Comparison of ENCODE assay signal across 8 cellular contexts in the genomic region with DNA sequence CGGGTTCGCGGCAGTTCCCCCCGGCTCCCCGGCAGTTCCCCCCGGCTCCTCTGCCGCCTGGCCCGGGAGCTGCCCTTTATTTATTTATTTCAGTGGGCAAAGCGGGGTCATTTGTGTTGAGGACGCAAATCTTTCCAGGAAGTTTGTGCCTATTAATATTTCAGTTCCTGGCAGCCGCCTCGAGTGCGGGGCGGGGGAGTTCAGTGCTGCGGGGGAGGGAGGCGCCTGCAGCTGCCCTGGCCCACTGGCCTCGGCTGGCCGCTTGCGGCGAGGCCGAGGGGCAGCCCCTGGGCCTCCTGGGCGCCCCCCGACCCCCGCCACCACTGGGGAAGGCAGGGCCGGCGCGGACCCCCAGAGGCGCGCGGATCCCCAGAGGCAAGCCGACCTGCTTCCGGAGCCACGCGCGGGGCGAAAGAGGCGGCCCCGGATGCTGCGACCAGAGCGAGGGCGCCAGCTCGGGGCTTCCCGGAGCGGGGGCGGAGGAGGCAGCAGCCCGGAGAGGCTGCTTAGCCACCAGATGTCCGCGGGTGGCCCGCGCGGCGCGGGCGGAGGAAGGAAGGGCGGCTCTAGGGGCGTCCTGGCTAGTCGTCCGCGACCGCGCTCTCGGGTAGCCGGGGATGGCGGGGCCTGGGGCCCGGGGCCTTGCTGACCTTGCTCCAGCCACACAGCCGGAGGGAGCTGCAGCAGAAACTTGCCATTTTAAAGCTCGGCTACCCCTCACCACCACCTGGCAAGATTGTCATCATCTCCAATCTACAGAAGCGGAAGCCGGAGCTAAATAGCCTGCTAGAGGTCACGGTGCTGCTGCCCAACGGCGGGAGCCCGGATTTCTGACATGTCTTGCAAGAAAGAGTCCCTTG. TPM values are rescaled to one million over a fixed set of nuclear protein-coding genes. Genes with fewer than 3 reads are reported as not detected.
DNase-seq lines count a peak whose midpoint lies in the region; ATAC-seq and TF ChIP-seq lines count a peak whose summit lies in the region.

No MANE protein-coding gene starts in this region.

- peaks cover 0 to 35% (median 15%) of the 10 kb centered on the region in 3 donors for H3K4me1 ChIP-seq in gastroesophageal sphincter
- H3K4me1 ChIP-seq in tibial artery = peaks cover 0 to 30% (median 25%) of the 10 kb centered on the region in 4 donors

- TF ChIP-seq POLR2A in gastroesophageal sphincter (IDR thresholded peaks at IDR 0.05) = peak; percentile 23 to 34

- H3K9me3 ChIP-seq in gastroesophageal sphincter (no peaks in the 10 kb centered on the region), tibial artery (no peaks in the 10 kb centered on the region)

- H3K36me3 ChIP-seq in gastroesophageal sphincter (no peaks in the 10 kb centered on the region), tibial artery (no peaks in the 10 kb centered on the region)

- H3K4me3 ChIP-seq in gastroesophageal sphincter (peak overlapping the region; percentile 72 to 86), tibial artery (peak overlapping the region; percentile 66 to 98)

- TF ChIP-seq CTCF in gastroesophageal sphincter (IDR thresholded peaks at IDR 0.05) (peak in 1 of 4 experiments; percentile 20), tibial artery (IDR thresholded peaks at IDR 0.05) (no peak)

- WGBS in gastroesophageal sphincter (ENCODE audit: low coverage in 1 of 2), 2 donors = 0% methylated on average over 6 of the region's 73 CpGs; no CpG with 5 or more reads in 1 of the 2 donors

- H3K27me3 ChIP-seq in gastroesophageal sphincter (no peaks in the 10 kb centered on the region), tibial artery (no peaks in the 10 kb centered on the region)

- no peak for TF ChIP-seq EP300 in gastroesophageal sphincter (IDR thresholded peaks at IDR 0.05)

- peak overlapping the region; percentile 46 for H3K27ac Mint-ChIP-seq in activated naive CD4-positive, alpha-beta T cell treated with anti-CD3 and anti-CD28 coated beads for 36 hours

- peak overlapping the region; percentile 84 to 99 (median 96) for H3K27ac ChIP-seq in gastroesophageal sphincter
- peak overlapping the region; percentile 97 to 99 for H3K27ac ChIP-seq in tibial artery

- intact Hi-C loops in activated naive CD4-positive, alpha-beta T cell treated with anti-CD3 and anti-CD28 coated beads for 36 hours (cut with micrococcal nuclease) = loop anchor here (1.0 kb wide), 1 partner anchor 46 kb away; no protein-coding TSS in a partner anchor
- intact Hi-C loops in tibial artery (cut with DNase I; ENCODE audit: low total_unique reads) = loop anchor here (2.0 kb wide), 1 partner anchor 48 kb away; a partner anchor contains a TSS

- H3K27me3 Mint-ChIP-seq in activated naive CD4-positive, alpha-beta T cell treated with anti-CD3 and anti-CD28 coated beads for 36 hours (ENCODE audit: low read depth) = no peaks in the 10 kb centered on the region

- DNase-seq in COLO668 (lab: John Stamatoyannopoulos, UW; ENCODE audit: unreplicated experiment) (peak; percentile 87), RPMI7951 (ENCODE audit: low read depth) (peak; percentile 69), occipital lobe (lab: John Stamatoyannopoulos, UW) (peak; percentile 49), tibial artery (peak; percentile 64 to 83)
- peak; percentile 70 for DNase-seq in activated naive CD4-positive, alpha-beta T cell treated with anti-CD3 and anti-CD28 coated beads for 36 hours

- peaks cover 7% of the 10 kb centered on the region for H3K4me1 Mint-ChIP-seq in activated naive CD4-positive, alpha-beta T cell treated with anti-CD3 and anti-CD28 coated beads for 36 hours (ENCODE audit: low read depth)

- CTCF ChIA-PET in activated naive CD4-positive, alpha-beta T cell treated with anti-CD3 and anti-CD28 coated beads for 36 hours (lab: Charles Lee) = interaction anchor here (1.1 to 5.7 kb wide), 7 partner anchors 10 to 298 kb away, joined by 3 to 32 read pairs (median 7); a partner anchor contains a TSS

- ATAC-seq in GM19324 (IDR thresholded peaks at IDR 0.05; ENCODE audit: low FRiP score, unreplicated experiment) (peak; percentile 78), HG03439 (IDR thresholded peaks at IDR 0.05; ENCODE audit: unreplicated experiment) (peak; percentile 81), gastroesophageal sphincter (peak; percentile 74)

- no peaks in the 10 kb centered on the region for H3K36me3 Mint-ChIP-seq in activated naive CD4-positive, alpha-beta T cell treated with anti-CD3 and anti-CD28 coated beads for 36 hours (ENCODE audit: low read depth)

- no peaks in the 10 kb centered on the region for H3K9me3 Mint-ChIP-seq in activated naive CD4-positive, alpha-beta T cell treated with anti-CD3 and anti-CD28 coated beads for 36 hours

- H3K4me3 Mint-ChIP-seq in activated naive CD4-positive, alpha-beta T cell treated with anti-CD3 and anti-CD28 coated beads for 36 hours = peak overlapping the region; percentile 65

RNA-seq across cellular contexts. Expression of a gene that starts 48.0 kb away (rescaled TPM):
- total RNA-seq in RPMI7951 (2014; rRNA removed; shearing (Covaris generic)) = 376 and 427 TPM in 2 replicates
- 100 to 1,000 TPM; 325 to 332 TPM for total RNA-seq in activated naive CD4-positive, alpha-beta T cell treated with anti-CD3 and anti-CD28 coated beads for 36 hours
- total RNA-seq in gastroesophageal sphincter = 100 to 1,000 TPM; 309 to 383 (median 364) TPM
- total RNA-seq in occipital lobe = 371 TPM

Comparison
In these comparisons a context has a peak if more than half of its experiments do, and no peak if none do; other contexts are left out.
1. Peak in every context shown above with its lines: DNase-seq, ATAC-seq, H3K4me3 ChIP-seq and H3K27ac ChIP-seq.